In genomic region chr9:132237481-132237880, GRCh38 we compare ENCODE assay signal across 25 cellular contexts.
DNase-seq lines count a peak whose midpoint lies in the region; ATAC-seq and TF ChIP-seq lines count a peak whose summit lies in the region.
"Had no signal": no experiment of that assay in that cellular context is flagged by ENCODE, and none has a peak within 500 bp of the region (broad histone marks: within the 10 kb centered on the region; RNA-seq: fewer than 3 reads in every experiment).

No MANE protein-coding gene starts in this region.

- no peak for ATAC-seq in HG03135 (IDR thresholded peaks at IDR 0.05; ENCODE audit: unreplicated experiment)
- no peak for ATAC-seq in GM21423 (IDR thresholded peaks at IDR 0.05; ENCODE audit: unreplicated experiment)
- ATAC-seq: left lobe of liver, natural killer cell, Panc1 had no signal

- H3K27ac ChIP-seq in BLaER1 treated with 17β-estradiol and CSF1 and Interleukin-3, amounts not matched to agents 10 nM and 100 nM: no peak overlapping the region
- H3K27ac ChIP-seq in right atrium auricular region (peak overlapping the region; percentile 11 to 53), thyroid gland (no peak overlapping the region)
- H3K27ac ChIP-seq: esophagus squamous epithelium, hepatocyte, SK-N-MC, VCaP had no signal

- H3K9me3 ChIP-seq in BLaER1 treated with 17β-estradiol and CSF1 and Interleukin-3, amounts not matched to agents 10 nM and 100 nM (replicated peaks in 1 of 11): no peaks in the 10 kb centered on the region
- no peaks in the 10 kb centered on the region for H3K9me3 ChIP-seq in right atrium auricular region
- H3K9me3 ChIP-seq in thyroid gland: no peaks in the 10 kb centered on the region
- H3K9me3 ChIP-seq: esophagus squamous epithelium had no signal

- TF ChIP-seq CTCF in right atrium auricular region (IDR thresholded peaks at IDR 0.05) (no peak), thyroid gland (IDR thresholded peaks at IDR 0.05) (no peak)

- peaks cover 0 to 26% (median 9%) of the 10 kb centered on the region in 11 experiments; a peak in 8 of 22 replicates for H4K20me1 ChIP-seq in BLaER1 treated with 17β-estradiol and CSF1 and Interleukin-3, amounts not matched to agents 10 nM and 100 nM

- peak overlapping the region in 2 of 11 experiments; percentile 6 to 14; a peak in 1 of 22 replicates for H3K9ac ChIP-seq in BLaER1 treated with 17β-estradiol and CSF1 and Interleukin-3, amounts not matched to agents 10 nM and 100 nM

- H3K4me1 ChIP-seq in BLaER1 treated with 17β-estradiol and CSF1 and Interleukin-3, amounts not matched to agents 10 nM and 100 nM: peaks cover 29 to 68% (median 60%) of the 10 kb centered on the region in 10 experiments
- H3K4me1 ChIP-seq in right atrium auricular region: peaks cover 0 to 12% of the 10 kb centered on the region in 2 donors
- peaks cover 7 to 13% of the 10 kb centered on the region in 2 donors for H3K4me1 ChIP-seq in thyroid gland

- no peaks in the 10 kb centered on the region for H3K27me3 ChIP-seq in BLaER1 treated with 17β-estradiol and CSF1 and Interleukin-3, amounts not matched to agents 10 nM and 100 nM
- no peaks in the 10 kb centered on the region for H3K27me3 ChIP-seq in right atrium auricular region
- no peaks in the 10 kb centered on the region for H3K27me3 ChIP-seq in thyroid gland
- H3K27me3 ChIP-seq: hepatocyte had no signal

- H3K4me3 ChIP-seq in BLaER1 treated with 17β-estradiol and CSF1 and Interleukin-3, amounts not matched to agents 10 nM and 100 nM: no peak overlapping the region
- H3K4me3 ChIP-seq in right atrium auricular region: no peak overlapping the region
- no peak overlapping the region for H3K4me3 ChIP-seq in thyroid gland (replicated peaks in 1 of 3)
- H3K4me3 ChIP-seq: esophagus squamous epithelium, hepatocyte, SK-N-MC had no signal

- H3K36me3 ChIP-seq in BLaER1 treated with 17β-estradiol and CSF1 and Interleukin-3, amounts not matched to agents 10 nM and 100 nM: no peaks in the 10 kb centered on the region
- H3K36me3 ChIP-seq in right atrium auricular region: no peaks in the 10 kb centered on the region
- H3K36me3 ChIP-seq in thyroid gland: no peaks in the 10 kb centered on the region
- H3K36me3 ChIP-seq: esophagus squamous epithelium had no signal

- H3K4me2 ChIP-seq in BLaER1 treated with 17β-estradiol and CSF1 and Interleukin-3, amounts not matched to agents 10 nM and 100 nM: peak overlapping the region in 10 of 11 experiments; percentile 44 to 83 (median 66); a peak in 19 of 22 replicates
- H3K4me2 ChIP-seq: hepatocyte had no signal

- TF ChIP-seq POLR2A in thyroid gland (IDR thresholded peaks at IDR 0.05): no peak

- peak; percentile 65 for DNase-seq in A172 (ENCODE audit: low spot score)
- DNase-seq in NCI-H69 (lab: John Stamatoyannopoulos, UW): peak; percentile 62
- no peak for DNase-seq in right atrium auricular region (ENCODE audit: low spot score)
- DNase-seq in iPS-NIHi7 (ENCODE audit: extremely low spot score): no peak
- DNase-seq in thyroid gland: no peak
- DNase-seq: activated CD4-positive, alpha-beta T cell treated with anti-CD3 and anti-CD28 coated beads for 48 hours; activated CD8-positive, alpha-beta memory T cell treated with anti-CD3 and anti-CD28 coated beads for 24 hours; activated effector memory CD4-positive, alpha-beta T cell treated with anti-CD3 and anti-CD28 coated beads, Interleukin-2, amount 50 U/mL, for 16 hours; CD4-positive, CD25-positive, alpha-beta regulatory T cell; DMS 273 treated with DMSO at 0.1 percent for 48 hours; esophagus squamous epithelium; foreskin melanocyte; natural killer cell; NCI-H1092; NCI-H187 treated with DMSO at 0.1 percent for 48 hours; NCI-H524; stimulated activated CD4-positive, alpha-beta T cell treated with anti-CD3 and anti-CD28 coated beads, Interleukin-2, amount 100 ng/mL, for 48 hours had no signal

- intact Hi-C loops in thyroid gland (cut with DNase I): loop anchor here (5.0 kb wide), 1 partner anchor 475 kb away; no protein-coding TSS in a partner anchor

- 66% methylated on average over 5 of the region's 9 CpGs; no CpG with 5 or more reads in 1 of the 2 donors for WGBS in thyroid gland, 2 donors

Comparison
In these comparisons a context has a peak if more than half of its experiments do, and no peak if none do; other contexts are left out.
1. DNase-seq: peak in A172 (single experiment) and NCI-H69 (single experiment); none in right atrium auricular region (single experiment), iPS-NIHi7 (single experiment) and thyroid gland (0 of 2).
2. H3K27ac ChIP-seq: peak in right atrium auricular region (2 of 2); none in BLaER1 treated with 17β-estradiol and CSF1 and Interleukin-3, amounts not matched to agents 10 nM and 100 nM (0 of 11) and thyroid gland (0 of 3).